8 cellular contexts compared by ENCODE assay signal in the genomic region with DNA sequence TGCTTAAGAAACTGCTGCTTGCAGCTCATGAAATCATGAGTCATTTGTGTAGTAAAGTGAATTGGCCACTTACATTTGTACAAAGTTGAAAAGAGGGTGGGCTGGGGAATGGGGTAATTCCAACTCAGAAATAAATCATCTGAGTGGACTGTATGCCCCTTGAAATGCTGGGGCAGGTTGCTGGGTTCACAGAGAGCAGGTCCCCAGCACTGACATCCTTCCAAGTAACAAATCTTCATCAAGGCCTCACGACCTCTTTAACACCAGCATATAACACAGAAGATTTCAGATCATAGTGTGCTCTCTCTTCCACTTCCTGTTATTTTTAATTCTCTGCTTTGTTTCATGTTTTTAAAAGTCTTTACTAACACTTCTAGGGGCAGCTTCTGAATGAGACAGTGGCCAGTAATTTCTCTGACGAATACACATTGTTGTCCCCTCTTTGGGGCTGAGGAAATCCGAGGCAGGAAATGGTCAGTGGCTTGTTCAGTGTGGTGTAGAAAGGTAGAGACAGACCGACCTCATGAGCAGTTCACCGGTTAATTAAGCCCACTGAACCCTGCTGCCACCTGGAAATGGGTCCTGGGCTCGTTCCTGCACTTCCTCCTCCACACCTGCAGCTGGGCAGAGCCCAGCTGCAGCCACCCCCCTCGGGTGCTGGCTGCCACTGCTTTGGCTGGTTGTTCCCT.
DNase-seq lines count a peak whose midpoint lies in the region; ATAC-seq, FAIRE-seq and TF ChIP-seq lines count a peak whose summit lies in the region.

No MANE protein-coding gene starts in this region.

- no peaks in the 10 kb centered on the region for H4K20me1 ChIP-seq in endothelial cell of umbilical vein (replicated peaks; ENCODE audit: control insufficient read depth, extremely low read depth, insufficient read depth, low read length)

- H3K27ac ChIP-seq in SJSA1: peak overlapping the region; percentile 82
- peak overlapping the region; percentile 92 for H3K27ac ChIP-seq in endothelial cell of umbilical vein (ENCODE audit: insufficient read depth, low read depth, low read length)
- peak overlapping the region; percentile 52 to 63 for H3K27ac ChIP-seq in prostate gland

- intact Hi-C loops in endothelial cell of umbilical vein (cut with micrococcal nuclease): loop anchor here (1.0 kb wide), 4 partner anchors 8 to 92 kb away; no protein-coding TSS in a partner anchor
- intact Hi-C loops in prostate gland (cut with DNase I): no loop called here

- peak; percentile 36 for DNase-seq in activated gamma-delta T cell treated with Interleukin-2 at 50 U/mL for 16 hours
- DNase-seq in activated gamma-delta T cell (lab: John Stamatoyannopoulos, UW): no peak
- peak in 1 of 2 experiments; percentile 42 for DNase-seq in SJSA1 (ENCODE audit: low read depth in 1 of 2, low spot score in 2 of 2)
- peak; percentile 81 for DNase-seq in endothelial cell of umbilical vein (ENCODE audit: low read depth, low spot score)
- DNase-seq in prostate gland (ENCODE audit: low spot score): no peak
- no peak for DNase-seq in NCI-H2227 (lab: John Stamatoyannopoulos, UW; ENCODE audit: unreplicated experiment)
- DNase-seq in NCI-H748 treated with DMSO at 0.1 percent for 48 hours (lab: John Stamatoyannopoulos, UW): no peak

- no peaks in the 10 kb centered on the region for H3K9me3 ChIP-seq in SJSA1 (replicated peaks)
- no peaks in the 10 kb centered on the region for H3K9me3 ChIP-seq in endothelial cell of umbilical vein (replicated peaks; ENCODE audit: control insufficient read depth, insufficient read depth, low read length)
- no peaks in the 10 kb centered on the region for H3K9me3 ChIP-seq in prostate gland

- dilution Hi-C loops in endothelial cell of umbilical vein (cut with MboI; ENCODE audit: extremely low pct_ligation_motif_present, low sequenced_read_pairs): no loop called here

- H3K27me3 ChIP-seq in SJSA1 (replicated peaks): no peaks in the 10 kb centered on the region
- no peaks in the 10 kb centered on the region for H3K27me3 ChIP-seq in endothelial cell of umbilical vein (ENCODE audit: control insufficient read depth in 2 of 2, insufficient read depth in 2 of 2, low read length in 2 of 2)
- no peaks in the 10 kb centered on the region for H3K27me3 ChIP-seq in prostate gland (replicated peaks; ENCODE audit: insufficient read depth)

- H3K4me1 ChIP-seq in SJSA1 (replicated peaks): peaks cover 51% of the 10 kb centered on the region
- peaks cover 65% of the 10 kb centered on the region for H3K4me1 ChIP-seq in endothelial cell of umbilical vein (ENCODE audit: control insufficient read depth, extremely low read depth, insufficient read depth, low read length)
- H3K4me1 ChIP-seq in prostate gland (replicated peaks): peaks cover 4% of the 10 kb centered on the region

- TSS peak; percentile 72 for BruUV-seq in endothelial cell of umbilical vein (replicated peaks; lab: Mats Ljungman, UMichigan)

- H3K79me2 ChIP-seq in endothelial cell of umbilical vein (ENCODE audit: control insufficient read depth, insufficient read depth, low read length): peaks cover 7% of the 10 kb centered on the region

- ATAC-seq in HG02943 (IDR thresholded peaks at IDR 0.05; ENCODE audit: low read depth, unreplicated experiment): peak; percentile 78

- TF ChIP-seq POLR2A in endothelial cell of umbilical vein (IDR thresholded peaks at IDR 0.05; ENCODE audit: low read depth, low read length): peak; percentile 38
- no peak for TF ChIP-seq POLR2A in prostate gland (IDR thresholded peaks at IDR 0.05)

- peak overlapping the region; percentile 63 for H3K9ac ChIP-seq in endothelial cell of umbilical vein (replicated peaks; ENCODE audit: extremely low read depth, insufficient read depth, low read length)

- 24% methylated on average over 7 of the region's 7 CpGs for WGBS in prostate gland

- H3K4me3 ChIP-seq in SJSA1 (no peak overlapping the region), endothelial cell of umbilical vein (replicated peaks in 1 of 3; ENCODE audit: insufficient read depth in 1 of 3, low read depth in 1 of 3, low read length in 3 of 3) (peak overlapping the region in 1 of 3 experiments; percentile 4), prostate gland (no peak overlapping the region)

- no peaks in the 10 kb centered on the region for H3K9me1 ChIP-seq in endothelial cell of umbilical vein (replicated peaks; ENCODE audit: control insufficient read depth, extremely low read depth, insufficient read depth, low read length)

- peak; percentile 89 for FAIRE-seq in endothelial cell of umbilical vein (lab: Jason Lieb, UNC)

- CTCF ChIA-PET in endothelial cell of umbilical vein (lab: Charles Lee): interaction anchor here (0.7 to 3.5 kb wide), 10 partner anchors 10 to 379 kb away, joined by 3 to 28 read pairs (median 4); partner anchors contain the start of gene MAML2

- peak overlapping the region; percentile 45 for H3K4me2 ChIP-seq in endothelial cell of umbilical vein (ENCODE audit: insufficient read depth, low read length)

- POLR2A ChIA-PET in endothelial cell of umbilical vein (lab: Charles Lee): interaction anchor here (0.6 to 1.7 kb wide), 2 partner anchors 17 to 174 kb away, joined by 4 to 9 read pairs; partner anchors contain the start of genes CCDC82 and JRKL

- H2AFZ ChIP-seq in endothelial cell of umbilical vein (ENCODE audit: low read depth, low read length): peak overlapping the region; percentile 10

- H3K36me3 ChIP-seq in SJSA1 (no peaks in the 10 kb centered on the region), endothelial cell of umbilical vein (ENCODE audit: control insufficient read depth in 2 of 2, extremely low read depth in 1 of 2, insufficient read depth in 2 of 2, low read length in 2 of 2) (no peaks in the 10 kb centered on the region), prostate gland (no peaks in the 10 kb centered on the region)

- no peak for TF ChIP-seq CTCF in endothelial cell of umbilical vein (IDR thresholded peaks at IDR 0.05; ENCODE audit: extremely low read depth in 1 of 2, insufficient read depth in 1 of 2, low read depth in 1 of 2, low read length in 2 of 2)
- no peak for TF ChIP-seq CTCF in prostate gland (IDR thresholded peaks at IDR 0.05)

TF ChIP-seq in endothelial cell of umbilical vein, 7 proteins besides CTCF, POLR2A, EP300 and RAD21:
- TF ChIP-seq EZH2 (IDR thresholded peaks at IDR 0.05; ENCODE audit: borderline replicate concordance, low read depth, low read length, severe bottlenecking) (no peak), FOS (IDR thresholded peaks at IDR 0.05; ENCODE audit: borderline replicate concordance, insufficient read depth, low read length) (peak; percentile 54), POLR2AphosphoS5 (IDR thresholded peaks at IDR 0.05; ENCODE audit: insufficient read depth, low read depth, low read length) (peak; percentile 50), JUN (IDR thresholded peaks at IDR 0.05; ENCODE audit: borderline replicate concordance, insufficient read depth, insufficient read length, low read depth) (peak; percentile 11), GATA2 (IDR thresholded peaks at IDR 0.05; ENCODE audit: insufficient read depth, insufficient read length, low read depth, low read length) (peak; percentile 47), MAX (IDR thresholded peaks at IDR 0.05; ENCODE audit: insufficient read depth, insufficient read length) (no peak), MYC (IDR thresholded peaks at IDR 0.05; ENCODE audit: low read depth, low read length) (no peak)
TF ChIP-seq in endothelial cell of umbilical vein: peak in this region for 4.

Comparison
In these comparisons a context has a peak if more than half of its experiments do, and no peak if none do; other contexts are left out.
1. DNase-seq: peak in activated gamma-delta T cell treated with Interleukin-2 at 50 U/mL for 16 hours (single experiment) and endothelial cell of umbilical vein (single experiment); none in activated gamma-delta T cell (single experiment), prostate gland (single experiment), NCI-H2227 (single experiment) and NCI-H748 treated with DMSO at 0.1 percent for 48 hours (single experiment).
2. Peak in every context shown above with its lines, with median percentiles within 50 percentile points of each other: H3K27ac ChIP-seq.